1 cellular context compared by ENCODE assay signal in the genomic region with DNA sequence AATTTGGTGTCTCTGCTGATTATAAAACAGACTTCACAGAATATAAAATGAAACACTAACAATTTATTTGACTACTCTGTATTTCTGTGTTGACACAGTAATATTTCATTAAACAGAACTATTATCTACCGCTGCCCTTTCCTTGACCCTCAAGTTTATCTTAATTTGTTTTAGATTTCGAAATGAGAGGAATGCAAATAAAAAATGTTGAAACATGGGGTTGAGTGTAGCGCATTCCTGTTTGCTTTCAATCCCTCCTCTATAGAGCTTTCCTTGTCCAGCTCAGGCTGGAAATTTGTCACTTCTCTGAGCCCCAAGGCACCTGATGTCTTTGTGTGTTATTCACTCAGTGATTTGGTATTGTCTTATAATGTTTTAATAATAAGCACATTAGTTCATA.
TF ChIP-seq lines count a peak whose summit lies in the region.

No MANE protein-coding gene starts in this region.

TF ChIP-seq in HepG2, 621 proteins besides CTCF, POLR2A, EP300 and RAD21 (continued from another document and continues in another):
- TF ChIP-seq, protein P1, sequence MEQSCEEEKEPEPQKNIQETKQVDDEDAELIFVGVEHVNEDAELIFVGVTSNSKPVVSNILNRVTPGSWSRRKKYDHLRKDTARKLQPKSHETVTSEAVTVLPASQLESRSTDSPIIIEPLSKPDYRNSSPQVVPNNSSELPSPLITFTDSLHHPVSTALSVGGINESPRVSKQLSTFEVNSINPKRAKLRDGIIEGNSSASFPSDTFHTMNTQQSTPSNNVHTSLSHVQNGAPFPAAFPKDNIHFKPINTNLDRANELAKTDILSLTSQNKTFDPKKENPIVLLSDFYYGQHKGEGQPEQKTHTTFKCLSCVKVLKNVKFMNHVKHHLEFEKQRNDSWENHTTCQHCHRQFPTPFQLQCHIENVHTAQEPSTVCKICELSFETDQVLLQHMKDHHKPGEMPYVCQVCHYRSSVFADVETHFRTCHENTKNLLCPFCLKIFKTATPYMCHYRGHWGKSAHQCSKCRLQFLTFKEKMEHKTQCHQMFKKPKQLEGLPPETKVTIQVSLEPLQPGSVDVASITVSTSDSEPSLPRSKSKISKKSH (CRISPR knock-in tag; IDR thresholded peaks at IDR 0.05; ENCODE audit: borderline replicate concordance), result no peak
- TF ChIP-seq SP5 (CRISPR knock-in tag; IDR thresholded peaks at IDR 0.05; ENCODE audit: borderline replicate concordance, low read depth) (peak; percentile 70; the same call in 1 of the 2 replicates), ZNF552 (CRISPR knock-in tag; IDR thresholded peaks at IDR 0.05; ENCODE audit: borderline replicate concordance) (no peak), ZNF703 (CRISPR knock-in tag; IDR thresholded peaks at IDR 0.05; ENCODE audit: borderline replicate concordance) (peak; percentile 87), NFKBIZ (CRISPR knock-in tag; IDR thresholded peaks at IDR 0.05) (peak; percentile 96; the same call in 1 of the 2 replicates), ZNF317 (CRISPR knock-in tag; IDR thresholded peaks at IDR 0.05) (no peak), THAP11 (CRISPR knock-in tag; IDR thresholded peaks at IDR 0.05) (peak; percentile 80), ZNF598 (CRISPR knock-in tag; IDR thresholded peaks at IDR 0.05; ENCODE audit: borderline replicate concordance) (no peak), ARHGAP35 (CRISPR knock-in tag; IDR thresholded peaks at IDR 0.05; ENCODE audit: borderline replicate concordance) (no peak), TCF7L2 (IDR thresholded peaks at IDR 0.05; ENCODE audit: low read depth, low read length) (peak; percentile 70), ZMYM2 (CRISPR knock-in tag; IDR thresholded peaks at IDR 0.05) (no peak), ZNF557 (CRISPR knock-in tag; IDR thresholded peaks at IDR 0.05) (0 out of 2 replicates have a peak, but pooled peaks have one; percentile 25), ZNF543 (CRISPR knock-in tag; IDR thresholded peaks at IDR 0.05) (no peak), STAG1 (CRISPR knock-in tag; IDR thresholded peaks at IDR 0.05) (no peak), ZNF891 (CRISPR knock-in tag; IDR thresholded peaks at IDR 0.05) (no peak), NBN (conservative IDR thresholded peaks at IDR 0.05) (no peak), SAP130 (CRISPR knock-in tag; IDR thresholded peaks at IDR 0.05; ENCODE audit: low read depth) (peak; percentile 62), ZNF367 (CRISPR knock-in tag; IDR thresholded peaks at IDR 0.05; ENCODE audit: borderline replicate concordance) (no peak), AGO2 (optimal IDR thresholded peaks at IDR 0.05; ENCODE audit: low read depth, low read length) (no peak), ZNF782 (CRISPR knock-in tag; IDR thresholded peaks at IDR 0.05; ENCODE audit: borderline replicate concordance) (no peak), JARID2 (CRISPR knock-in tag; IDR thresholded peaks at IDR 0.05; ENCODE audit: insufficient replicate concordance) (no peak), HNF4G (IDR thresholded peaks at IDR 0.05; ENCODE audit: borderline replicate concordance, low read depth, low read length) (no peak), HNF4G (CRISPR knock-in tag; IDR thresholded peaks at IDR 0.05; ENCODE audit: borderline replicate concordance, low read depth) (no peak), MAZ (IDR thresholded peaks at IDR 0.05; ENCODE audit: borderline replicate concordance, low read depth, low read length) (no peak), MAZ (CRISPR knock-in tag; IDR thresholded peaks at IDR 0.05; ENCODE audit: low read depth) (no peak), RFXAP (CRISPR knock-in tag; IDR thresholded peaks at IDR 0.05; ENCODE audit: borderline replicate concordance) (peak; percentile 60; the same call in 1 of the 2 replicates), ASH2L (IDR thresholded peaks at IDR 0.05; ENCODE audit: insufficient read length, low read depth, low read length) (peak; percentile 35), ZSCAN31 (CRISPR knock-in tag; IDR thresholded peaks at IDR 0.05; ENCODE audit: low read depth) (no peak), ZNF331 (CRISPR knock-in tag; IDR thresholded peaks at IDR 0.05) (peak; percentile 87), RFX5 (IDR thresholded peaks at IDR 0.05; ENCODE audit: low read depth, low read length) (no peak), ZFP36L1 (CRISPR knock-in tag; IDR thresholded peaks at IDR 0.05) (peak; percentile 53; the same call in 1 of the 2 replicates), KDM4B (CRISPR knock-in tag; IDR thresholded peaks at IDR 0.05) (peak; percentile 77; the same call in 1 of the 2 replicates), ZNF343 (CRISPR knock-in tag; IDR thresholded peaks at IDR 0.05) (no peak), MED8 (CRISPR knock-in tag; IDR thresholded peaks at IDR 0.05; ENCODE audit: insufficient replicate concordance) (no peak), ZNF788 (CRISPR knock-in tag; IDR thresholded peaks at IDR 0.05; ENCODE audit: borderline replicate concordance) (no peak)
- TF ChIP-seq, protein P2, sequence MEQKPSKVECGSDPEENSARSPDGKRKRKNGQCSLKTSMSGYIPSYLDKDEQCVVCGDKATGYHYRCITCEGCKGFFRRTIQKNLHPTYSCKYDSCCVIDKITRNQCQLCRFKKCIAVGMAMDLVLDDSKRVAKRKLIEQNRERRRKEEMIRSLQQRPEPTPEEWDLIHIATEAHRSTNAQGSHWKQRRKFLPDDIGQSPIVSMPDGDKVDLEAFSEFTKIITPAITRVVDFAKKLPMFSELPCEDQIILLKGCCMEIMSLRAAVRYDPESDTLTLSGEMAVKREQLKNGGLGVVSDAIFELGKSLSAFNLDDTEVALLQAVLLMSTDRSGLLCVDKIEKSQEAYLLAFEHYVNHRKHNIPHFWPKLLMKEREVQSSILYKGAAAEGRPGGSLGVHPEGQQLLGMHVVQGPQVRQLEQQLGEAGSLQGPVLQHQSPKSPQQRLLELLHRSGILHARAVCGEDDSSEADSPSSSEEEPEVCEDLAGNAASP (CRISPR knock-in tag; IDR thresholded peaks at IDR 0.05; ENCODE audit: borderline replicate concordance), result peak; percentile 78
- TF ChIP-seq, protein P3, sequence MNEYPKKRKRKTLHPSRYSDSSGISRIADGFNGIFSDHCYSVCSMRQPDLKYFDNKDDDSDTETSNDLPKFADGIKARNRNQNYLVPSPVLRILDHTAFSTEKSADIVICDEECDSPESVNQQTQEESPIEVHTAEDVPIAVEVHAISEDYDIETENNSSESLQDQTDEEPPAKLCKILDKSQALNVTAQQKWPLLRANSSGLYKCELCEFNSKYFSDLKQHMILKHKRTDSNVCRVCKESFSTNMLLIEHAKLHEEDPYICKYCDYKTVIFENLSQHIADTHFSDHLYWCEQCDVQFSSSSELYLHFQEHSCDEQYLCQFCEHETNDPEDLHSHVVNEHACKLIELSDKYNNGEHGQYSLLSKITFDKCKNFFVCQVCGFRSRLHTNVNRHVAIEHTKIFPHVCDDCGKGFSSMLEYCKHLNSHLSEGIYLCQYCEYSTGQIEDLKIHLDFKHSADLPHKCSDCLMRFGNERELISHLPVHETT (CRISPR knock-in tag; conservative IDR thresholded peaks at IDR 0.05), result 0 out of 2 replicates have a peak, but pooled peaks have one; percentile 30
- TF ChIP-seq, protein P4, sequence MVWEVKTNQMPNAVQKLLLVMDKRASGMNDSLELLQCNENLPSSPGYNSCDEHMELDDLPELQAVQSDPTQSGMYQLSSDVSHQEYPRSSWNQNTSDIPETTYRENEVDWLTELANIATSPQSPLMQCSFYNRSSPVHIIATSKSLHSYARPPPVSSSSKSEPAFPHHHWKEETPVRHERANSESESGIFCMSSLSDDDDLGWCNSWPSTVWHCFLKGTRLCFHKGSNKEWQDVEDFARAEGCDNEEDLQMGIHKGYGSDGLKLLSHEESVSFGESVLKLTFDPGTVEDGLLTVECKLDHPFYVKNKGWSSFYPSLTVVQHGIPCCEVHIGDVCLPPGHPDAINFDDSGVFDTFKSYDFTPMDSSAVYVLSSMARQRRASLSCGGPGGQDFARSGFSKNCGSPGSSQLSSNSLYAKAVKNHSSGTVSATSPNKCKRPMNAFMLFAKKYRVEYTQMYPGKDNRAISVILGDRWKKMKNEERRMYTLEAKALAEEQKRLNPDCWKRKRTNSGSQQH (CRISPR knock-in tag; IDR thresholded peaks at IDR 0.05; ENCODE audit: low read depth), result no peak
- TF ChIP-seq, protein P5, sequence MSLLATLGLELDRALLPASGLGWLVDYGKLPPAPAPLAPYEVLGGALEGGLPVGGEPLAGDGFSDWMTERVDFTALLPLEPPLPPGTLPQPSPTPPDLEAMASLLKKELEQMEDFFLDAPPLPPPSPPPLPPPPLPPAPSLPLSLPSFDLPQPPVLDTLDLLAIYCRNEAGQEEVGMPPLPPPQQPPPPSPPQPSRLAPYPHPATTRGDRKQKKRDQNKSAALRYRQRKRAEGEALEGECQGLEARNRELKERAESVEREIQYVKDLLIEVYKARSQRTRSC (CRISPR knock-in tag; IDR thresholded peaks at IDR 0.05; ENCODE audit: low read depth), result no peak
- TF ChIP-seq, protein P6, sequence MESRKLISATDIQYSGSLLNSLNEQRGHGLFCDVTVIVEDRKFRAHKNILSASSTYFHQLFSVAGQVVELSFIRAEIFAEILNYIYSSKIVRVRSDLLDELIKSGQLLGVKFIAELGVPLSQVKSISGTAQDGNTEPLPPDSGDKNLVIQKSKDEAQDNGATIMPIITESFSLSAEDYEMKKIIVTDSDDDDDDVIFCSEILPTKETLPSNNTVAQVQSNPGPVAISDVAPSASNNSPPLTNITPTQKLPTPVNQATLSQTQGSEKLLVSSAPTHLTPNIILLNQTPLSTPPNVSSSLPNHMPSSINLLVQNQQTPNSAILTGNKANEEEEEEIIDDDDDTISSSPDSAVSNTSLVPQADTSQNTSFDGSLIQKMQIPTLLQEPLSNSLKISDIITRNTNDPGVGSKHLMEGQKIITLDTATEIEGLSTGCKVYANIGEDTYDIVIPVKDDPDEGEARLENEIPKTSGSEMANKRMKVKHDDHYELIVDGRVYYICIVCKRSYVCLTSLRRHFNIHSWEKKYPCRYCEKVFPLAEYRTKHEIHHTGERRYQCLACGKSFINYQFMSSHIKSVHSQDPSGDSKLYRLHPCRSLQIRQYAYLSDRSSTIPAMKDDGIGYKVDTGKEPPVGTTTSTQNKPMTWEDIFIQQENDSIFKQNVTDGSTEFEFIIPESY (CRISPR knock-in tag; IDR thresholded peaks at IDR 0.05), result no peak
- TF ChIP-seq, protein P7, sequence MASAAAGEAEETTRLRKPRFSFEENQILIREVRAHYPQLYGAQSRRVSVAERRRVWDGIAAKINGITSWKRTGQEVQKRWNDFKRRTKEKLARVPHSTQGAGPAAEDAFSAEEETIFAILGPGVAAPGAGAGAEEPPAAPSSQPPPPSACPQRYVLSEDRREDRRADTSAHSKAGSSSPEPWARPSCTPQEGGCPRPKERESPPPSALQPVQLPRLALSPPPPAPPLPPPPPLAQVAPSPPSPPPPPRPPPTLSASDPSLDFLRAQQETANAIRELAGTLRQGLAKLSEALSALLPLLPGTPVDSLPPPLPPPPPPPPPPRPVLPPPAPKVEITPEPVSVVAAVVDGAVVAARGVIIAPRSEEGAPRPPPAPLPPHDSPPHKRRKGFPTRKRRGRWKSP (CRISPR knock-in tag; IDR thresholded peaks at IDR 0.05), result peak; percentile 67; the same call in 1 of the 2 replicates
- TF ChIP-seq, protein P8, sequence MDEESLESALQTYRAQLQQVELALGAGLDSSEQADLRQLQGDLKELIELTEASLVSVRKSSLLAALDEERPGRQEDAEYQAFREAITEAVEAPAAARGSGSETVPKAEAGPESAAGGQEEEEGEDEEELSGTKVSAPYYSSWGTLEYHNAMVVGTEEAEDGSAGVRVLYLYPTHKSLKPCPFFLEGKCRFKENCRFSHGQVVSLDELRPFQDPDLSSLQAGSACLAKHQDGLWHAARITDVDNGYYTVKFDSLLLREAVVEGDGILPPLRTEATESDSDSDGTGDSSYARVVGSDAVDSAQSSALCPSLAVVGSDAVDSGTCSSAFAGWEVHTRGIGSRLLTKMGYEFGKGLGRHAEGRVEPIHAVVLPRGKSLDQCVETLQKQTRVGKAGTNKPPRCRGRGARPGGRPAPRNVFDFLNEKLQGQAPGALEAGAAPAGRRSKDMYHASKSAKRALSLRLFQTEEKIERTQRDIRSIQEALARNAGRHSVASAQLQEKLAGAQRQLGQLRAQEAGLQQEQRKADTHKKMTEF (CRISPR knock-in tag; IDR thresholded peaks at IDR 0.05), result peak; percentile 99
- TF ChIP-seq, protein P9, sequence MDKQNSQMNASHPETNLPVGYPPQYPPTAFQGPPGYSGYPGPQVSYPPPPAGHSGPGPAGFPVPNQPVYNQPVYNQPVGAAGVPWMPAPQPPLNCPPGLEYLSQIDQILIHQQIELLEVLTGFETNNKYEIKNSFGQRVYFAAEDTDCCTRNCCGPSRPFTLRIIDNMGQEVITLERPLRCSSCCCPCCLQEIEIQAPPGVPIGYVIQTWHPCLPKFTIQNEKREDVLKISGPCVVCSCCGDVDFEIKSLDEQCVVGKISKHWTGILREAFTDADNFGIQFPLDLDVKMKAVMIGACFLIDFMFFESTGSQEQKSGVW (CRISPR knock-in tag; IDR thresholded peaks at IDR 0.05; ENCODE audit: borderline replicate concordance), result no peak
- TF ChIP-seq, protein P10, sequence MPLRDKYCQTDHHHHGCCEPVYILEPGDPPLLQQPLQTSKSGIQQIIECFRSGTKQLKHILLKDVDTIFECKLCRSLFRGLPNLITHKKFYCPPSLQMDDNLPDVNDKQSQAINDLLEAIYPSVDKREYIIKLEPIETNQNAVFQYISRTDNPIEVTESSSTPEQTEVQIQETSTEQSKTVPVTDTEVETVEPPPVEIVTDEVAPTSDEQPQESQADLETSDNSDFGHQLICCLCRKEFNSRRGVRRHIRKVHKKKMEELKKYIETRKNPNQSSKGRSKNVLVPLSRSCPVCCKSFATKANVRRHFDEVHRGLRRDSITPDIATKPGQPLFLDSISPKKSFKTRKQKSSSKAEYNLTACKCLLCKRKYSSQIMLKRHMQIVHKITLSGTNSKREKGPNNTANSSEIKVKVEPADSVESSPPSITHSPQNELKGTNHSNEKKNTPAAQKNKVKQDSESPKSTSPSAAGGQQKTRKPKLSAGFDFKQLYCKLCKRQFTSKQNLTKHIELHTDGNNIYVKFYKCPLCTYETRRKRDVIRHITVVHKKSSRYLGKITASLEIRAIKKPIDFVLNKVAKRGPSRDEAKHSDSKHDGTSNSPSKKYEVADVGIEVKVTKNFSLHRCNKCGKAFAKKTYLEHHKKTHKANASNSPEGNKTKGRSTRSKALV (CRISPR knock-in tag; IDR thresholded peaks at IDR 0.05), result no peak
- TF ChIP-seq, protein P11, sequence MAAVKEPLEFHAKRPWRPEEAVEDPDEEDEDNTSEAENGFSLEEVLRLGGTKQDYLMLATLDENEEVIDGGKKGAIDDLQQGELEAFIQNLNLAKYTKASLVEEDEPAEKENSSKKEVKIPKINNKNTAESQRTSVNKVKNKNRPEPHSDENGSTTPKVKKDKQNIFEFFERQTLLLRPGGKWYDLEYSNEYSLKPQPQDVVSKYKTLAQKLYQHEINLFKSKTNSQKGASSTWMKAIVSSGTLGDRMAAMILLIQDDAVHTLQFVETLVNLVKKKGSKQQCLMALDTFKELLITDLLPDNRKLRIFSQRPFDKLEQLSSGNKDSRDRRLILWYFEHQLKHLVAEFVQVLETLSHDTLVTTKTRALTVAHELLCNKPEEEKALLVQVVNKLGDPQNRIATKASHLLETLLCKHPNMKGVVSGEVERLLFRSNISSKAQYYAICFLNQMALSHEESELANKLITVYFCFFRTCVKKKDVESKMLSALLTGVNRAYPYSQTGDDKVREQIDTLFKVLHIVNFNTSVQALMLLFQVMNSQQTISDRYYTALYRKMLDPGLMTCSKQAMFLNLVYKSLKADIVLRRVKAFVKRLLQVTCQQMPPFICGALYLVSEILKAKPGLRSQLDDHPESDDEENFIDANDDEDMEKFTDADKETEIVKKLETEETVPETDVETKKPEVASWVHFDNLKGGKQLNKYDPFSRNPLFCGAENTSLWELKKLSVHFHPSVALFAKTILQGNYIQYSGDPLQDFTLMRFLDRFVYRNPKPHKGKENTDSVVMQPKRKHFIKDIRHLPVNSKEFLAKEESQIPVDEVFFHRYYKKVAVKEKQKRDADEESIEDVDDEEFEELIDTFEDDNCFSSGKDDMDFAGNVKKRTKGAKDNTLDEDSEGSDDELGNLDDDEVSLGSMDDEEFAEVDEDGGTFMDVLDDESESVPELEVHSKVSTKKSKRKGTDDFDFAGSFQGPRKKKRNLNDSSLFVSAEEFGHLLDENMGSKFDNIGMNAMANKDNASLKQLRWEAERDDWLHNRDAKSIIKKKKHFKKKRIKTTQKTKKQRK (IDR thresholded peaks at IDR 0.05; ENCODE audit: low read length), result no peak
